Comparison of ENCODE assay signal across 9 cellular contexts in the genomic region with DNA sequence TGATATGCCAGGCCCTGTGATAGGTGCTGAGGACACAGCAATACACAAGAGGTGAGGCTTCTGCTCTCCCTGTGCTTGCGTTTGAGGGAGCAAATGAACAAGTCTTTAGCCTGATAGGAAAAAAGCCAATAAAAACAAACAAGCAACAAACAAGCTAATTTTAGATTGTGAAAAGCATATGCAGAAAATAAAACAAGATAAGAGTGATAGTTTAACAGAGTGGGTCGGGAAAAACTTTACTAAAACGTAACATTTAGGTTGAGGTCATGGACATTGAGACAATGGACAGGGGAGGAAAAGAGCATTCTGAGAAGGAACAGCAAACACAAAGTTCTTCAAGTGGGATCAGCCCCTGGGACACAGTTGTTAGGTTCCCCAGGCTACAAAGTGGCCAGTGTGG. TPM values are rescaled to one million over a fixed set of nuclear protein-coding genes. Genes with fewer than 3 reads are reported as not detected.
DNase-seq lines count a peak whose midpoint lies in the region.
"Had no signal": no experiment of that assay in that cellular context is flagged by ENCODE, and none has a peak within 500 bp of the region (broad histone marks: within the 10 kb centered on the region; RNA-seq: fewer than 3 reads in every experiment).

No MANE protein-coding gene starts in this region.

- peaks cover 17% of the 10 kb centered on the region for H3K36me3 Mint-ChIP-seq in activated CD4-positive, alpha-beta T cell treated with anti-CD3 and anti-CD28 coated beads, Interleukin-2, amount 10 ng/mL, durations not matched to agents 24 days and 14 days (ENCODE audit: low read depth)
- H3K36me3 Mint-ChIP-seq in activated naive CD8-positive, alpha-beta T cell treated with anti-CD3 and anti-CD28 coated beads for 36 hours, result peaks cover 33% of the 10 kb centered on the region

- peak overlapping the region; percentile 100 for H3K4me3 Mint-ChIP-seq in activated CD4-positive, alpha-beta T cell treated with anti-CD3 and anti-CD28 coated beads, Interleukin-2, amount 10 ng/mL, durations not matched to agents 24 days and 14 days
- H3K4me3 Mint-ChIP-seq in activated naive CD8-positive, alpha-beta T cell treated with anti-CD3 and anti-CD28 coated beads for 36 hours, result peak overlapping the region; percentile 64

- peak overlapping the region; percentile 97 for H3K27ac Mint-ChIP-seq in activated CD4-positive, alpha-beta T cell treated with anti-CD3 and anti-CD28 coated beads, Interleukin-2, amount 10 ng/mL, durations not matched to agents 24 days and 14 days
- peak overlapping the region; percentile 91 for H3K27ac Mint-ChIP-seq in activated naive CD8-positive, alpha-beta T cell treated with anti-CD3 and anti-CD28 coated beads for 36 hours

- H3K4me1 Mint-ChIP-seq in activated CD4-positive, alpha-beta T cell treated with anti-CD3 and anti-CD28 coated beads, Interleukin-2, amount 10 ng/mL, durations not matched to agents 24 days and 14 days, result peaks cover 70% of the 10 kb centered on the region
- peaks cover 78% of the 10 kb centered on the region for H3K4me1 Mint-ChIP-seq in activated naive CD8-positive, alpha-beta T cell treated with anti-CD3 and anti-CD28 coated beads for 36 hours

- no peaks in the 10 kb centered on the region for H3K27me3 ChIP-seq in layer of hippocampus (ENCODE audit: control insufficient read depth, insufficient read depth, low read length)

- peak; percentile 55 for DNase-seq in activated CD4-positive, alpha-beta T cell treated with anti-CD3 and anti-CD28 coated beads, Interleukin-2, amount 10 ng/mL, durations not matched to agents 24 days and 14 days
- DNase-seq in activated CD4-positive, alpha-beta T cell treated with anti-CD3 and anti-CD28 coated beads for 48 hours, result no peak
- DNase-seq in activated naive CD8-positive, alpha-beta T cell treated with anti-CD3 and anti-CD28 coated beads for 36 hours, result no peak
- DNase-seq in SKM-1 (lab: John Stamatoyannopoulos, UW; ENCODE audit: unreplicated experiment) (no peak), COLO668 (lab: John Stamatoyannopoulos, UW; ENCODE audit: unreplicated experiment) (no peak), NCI-H146 treated with DMSO at 0.1 percent for 48 hours (lab: John Stamatoyannopoulos, UW; ENCODE audit: unreplicated experiment) (no peak)
- DNase-seq: cerebellar nuclear complex had no signal

- intact Hi-C loops in activated CD4-positive, alpha-beta T cell treated with anti-CD3 and anti-CD28 coated beads, Interleukin-2, amount 10 ng/mL, durations not matched to agents 24 days and 14 days (cut with micrococcal nuclease), result loop anchor here (1.0 to 5.0 kb wide), 4 partner anchors 64 to 368 kb away; a partner anchor contains a TSS

- H3K27ac ChIP-seq in layer of hippocampus (ENCODE audit: low read depth, low read length) (peak overlapping the region; percentile 66), temporal lobe (ENCODE audit: low read depth, low read length) (peak overlapping the region; percentile 36)

- no peaks in the 10 kb centered on the region for H3K27me3 Mint-ChIP-seq in activated CD4-positive, alpha-beta T cell treated with anti-CD3 and anti-CD28 coated beads, Interleukin-2, amount 10 ng/mL, durations not matched to agents 24 days and 14 days
- H3K27me3 Mint-ChIP-seq in activated naive CD8-positive, alpha-beta T cell treated with anti-CD3 and anti-CD28 coated beads for 36 hours, result no peaks in the 10 kb centered on the region

- peaks cover 4% of the 10 kb centered on the region for H3K9me3 Mint-ChIP-seq in activated CD4-positive, alpha-beta T cell treated with anti-CD3 and anti-CD28 coated beads, Interleukin-2, amount 10 ng/mL, durations not matched to agents 24 days and 14 days
- peaks cover 7% of the 10 kb centered on the region for H3K9me3 Mint-ChIP-seq in activated naive CD8-positive, alpha-beta T cell treated with anti-CD3 and anti-CD28 coated beads for 36 hours

RNA-seq across cellular contexts. Expression of a gene that starts 4.3 kb away (rescaled TPM):
- total RNA-seq in activated CD4-positive, alpha-beta T cell treated with anti-CD3 and anti-CD28 coated beads, Interleukin-2, amount 10 ng/mL, durations not matched to agents 24 days and 14 days, result 13.8 and 16.6 TPM in 2 replicates
- total RNA-seq in activated naive CD8-positive, alpha-beta T cell treated with anti-CD3 and anti-CD28 coated beads for 36 hours, result 10 to 100 TPM; 10.4 to 10.6 TPM
- total RNA-seq in temporal lobe, result 2.5 TPM

RNA-seq across cellular contexts. Expression of a gene that starts 24.0 kb away (rescaled TPM):
- total RNA-seq in activated CD4-positive, alpha-beta T cell treated with anti-CD3 and anti-CD28 coated beads, Interleukin-2, amount 10 ng/mL, durations not matched to agents 24 days and 14 days, result 43.9 and 44.8 TPM in 2 replicates
- 10 to 100 TPM; 33.7 to 37.4 TPM for total RNA-seq in activated naive CD8-positive, alpha-beta T cell treated with anti-CD3 and anti-CD28 coated beads for 36 hours
- 84.6 TPM for total RNA-seq in temporal lobe
